Comparison of ENCODE assay signal across 8 cellular contexts in the genomic region with DNA sequence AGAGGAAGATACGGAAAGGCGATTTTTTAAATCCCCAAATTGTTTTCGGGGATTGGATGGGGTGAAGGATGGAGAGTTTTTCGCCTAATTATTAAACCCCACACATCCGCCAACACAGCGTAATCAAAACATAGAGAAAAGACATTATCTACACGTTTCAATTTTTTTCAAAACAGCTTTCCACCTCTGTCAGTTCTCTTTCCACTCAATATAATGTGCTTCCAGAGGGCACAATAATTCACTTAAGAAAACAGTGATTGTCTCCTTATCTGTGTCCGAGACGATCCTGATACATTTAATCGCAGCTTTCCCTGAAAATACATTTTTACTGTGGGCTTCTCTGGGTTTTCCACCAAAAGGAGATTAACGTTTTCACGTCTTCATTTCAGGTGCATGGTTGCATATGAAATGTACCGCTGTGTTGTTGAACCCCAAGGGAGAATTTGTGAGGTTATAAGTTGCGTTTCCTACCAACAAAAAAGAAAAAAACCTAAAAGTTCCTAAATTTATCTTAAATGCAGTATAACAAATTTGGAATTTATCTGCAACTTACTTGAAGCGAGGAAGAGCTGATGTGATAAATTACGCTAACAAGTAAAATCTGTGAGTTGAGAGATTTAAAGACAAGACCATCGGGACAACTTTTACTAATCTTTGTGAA. TPM values are rescaled to one million over a fixed set of nuclear protein-coding genes. Genes with fewer than 3 reads are reported as not detected.
DNase-seq lines count a peak whose midpoint lies in the region; ATAC-seq, FAIRE-seq and TF ChIP-seq lines count a peak whose summit lies in the region.

No MANE protein-coding gene starts in this region.

- no peaks in the 10 kb centered on the region for H3K9me1 ChIP-seq in keratinocyte (ENCODE audit: control insufficient read depth, extremely low read depth, insufficient read depth, low read length)

- H3K36me3 Mint-ChIP-seq in activated CD4-positive, alpha-beta T cell treated with anti-CD3 and anti-CD28 coated beads for 36 hours (ENCODE audit: low read depth): peaks cover 15% of the 10 kb centered on the region

- no peak for TF ChIP-seq CTCF in keratinocyte (optimal IDR thresholded peaks at IDR 0.05 in 1 of 3, IDR thresholded peaks at IDR 0.05 in 1 of 3, conservative IDR thresholded peaks at IDR 0.05 in 1 of 3; ENCODE audit: extremely low read depth in 1 of 3, insufficient read depth in 2 of 3, low read length in 3 of 3)

- no peaks in the 10 kb centered on the region for H3K36me3 ChIP-seq in adipocyte (ENCODE audit: control insufficient read depth, insufficient read depth, low read length, severe bottlenecking)
- H3K36me3 ChIP-seq in keratinocyte (ENCODE audit: control insufficient read depth in 2 of 2, extremely low read depth in 1 of 2, insufficient read depth in 2 of 2, low read length in 2 of 2): no peaks in the 10 kb centered on the region
- H3K36me3 ChIP-seq in subcutaneous abdominal adipose tissue (ENCODE audit: control insufficient read depth in 5 of 5, insufficient read depth in 5 of 5, low read length in 5 of 5): no peaks in the 10 kb centered on the region

- H3K9me3 ChIP-seq in adipocyte (ENCODE audit: control insufficient read depth, low read length) (no peaks in the 10 kb centered on the region), keratinocyte (ENCODE audit: control insufficient read depth, low read depth, low read length) (no peaks in the 10 kb centered on the region), subcutaneous abdominal adipose tissue (ENCODE audit: control insufficient read depth in 5 of 5, low read length in 5 of 5) (no peaks in the 10 kb centered on the region)

- peak overlapping the region; percentile 85 for H3K4me3 Mint-ChIP-seq in activated CD4-positive, alpha-beta T cell treated with anti-CD3 and anti-CD28 coated beads for 36 hours

- FAIRE-seq in keratinocyte (lab: Jason Lieb, UNC): peak; percentile 23

- H3K4me1 Mint-ChIP-seq in activated CD4-positive, alpha-beta T cell treated with anti-CD3 and anti-CD28 coated beads for 36 hours: peaks cover 33% of the 10 kb centered on the region

- H2AFZ ChIP-seq in keratinocyte (ENCODE audit: control insufficient read depth, low read length): peak overlapping the region; percentile 94

- H3K27ac ChIP-seq in keratinocyte (ENCODE audit: control insufficient read depth, insufficient read depth, low read length): no peak overlapping the region
- H3K27ac ChIP-seq in subcutaneous abdominal adipose tissue (ENCODE audit: low read depth, low read length): no peak overlapping the region

- peak; percentile 7 for ATAC-seq in activated CD4-positive, alpha-beta T cell treated with anti-CD3 and anti-CD28 coated beads for 36 hours
- no peak for ATAC-seq in HG03280 (IDR thresholded peaks at IDR 0.05; ENCODE audit: unreplicated experiment)

- POLR2A ChIA-PET in activated CD4-positive, alpha-beta T cell treated with anti-CD3 and anti-CD28 coated beads for 36 hours (lab: Charles Lee): interaction anchor here (0.6 kb wide), 1 partner anchor 856 kb away, joined by 6 read pairs; no protein-coding TSS in a partner anchor

- H4K20me1 ChIP-seq in keratinocyte (ENCODE audit: control insufficient read depth, extremely low read depth, insufficient read depth, low read length): no peaks in the 10 kb centered on the region

- no peaks in the 10 kb centered on the region for H3K27me3 Mint-ChIP-seq in activated CD4-positive, alpha-beta T cell treated with anti-CD3 and anti-CD28 coated beads for 36 hours

- no peaks in the 10 kb centered on the region for H3K27me3 ChIP-seq in adipocyte (replicated peaks; ENCODE audit: control insufficient read depth, insufficient read depth, low read length)
- no peaks in the 10 kb centered on the region for H3K27me3 ChIP-seq in keratinocyte (ENCODE audit: control insufficient read depth, extremely low read depth, insufficient read depth, low read length)
- H3K27me3 ChIP-seq in subcutaneous abdominal adipose tissue (ENCODE audit: control insufficient read depth in 5 of 5, insufficient read depth in 4 of 5, low read length in 5 of 5): no peaks in the 10 kb centered on the region

- H3K9ac ChIP-seq in adipocyte (ENCODE audit: low read length) (peak overlapping the region; percentile 89), keratinocyte (ENCODE audit: control insufficient read depth, extremely low read depth, insufficient read depth, low read length) (peak overlapping the region; percentile 83), subcutaneous abdominal adipose tissue (ENCODE audit: low read length in 5 of 5) (peak overlapping the region in 4 of 5 donors; percentile 30 to 89 (median 87))

- peak overlapping the region; percentile 89 for H3K4me2 ChIP-seq in keratinocyte (ENCODE audit: control insufficient read depth, extremely low read depth, insufficient read depth, low read depth, low read length)

- H3K79me2 ChIP-seq in keratinocyte (ENCODE audit: control insufficient read depth, insufficient read depth, low read length): peaks cover 42% of the 10 kb centered on the region

- H3K9me3 Mint-ChIP-seq in activated CD4-positive, alpha-beta T cell treated with anti-CD3 and anti-CD28 coated beads for 36 hours (ENCODE audit: low read depth): no peaks in the 10 kb centered on the region

- H3K27ac Mint-ChIP-seq in activated CD4-positive, alpha-beta T cell treated with anti-CD3 and anti-CD28 coated beads for 36 hours: peak overlapping the region; percentile 97

- dilution Hi-C loops in keratinocyte (cut with MboI; ENCODE audit: extremely low pct_ligation_motif_present, low sequenced_read_pairs): no loop called here

- H3K4me1 ChIP-seq in adipocyte (ENCODE audit: control insufficient read depth, insufficient read depth, low read length): peaks cover 11% of the 10 kb centered on the region
- peaks cover 7% of the 10 kb centered on the region for H3K4me1 ChIP-seq in keratinocyte (ENCODE audit: control insufficient read depth, extremely low read depth, insufficient read depth, low read length)
- H3K4me1 ChIP-seq in subcutaneous abdominal adipose tissue (ENCODE audit: control insufficient read depth in 5 of 5, insufficient read depth in 5 of 5, low read length in 5 of 5): peaks cover 6 to 35% (median 25%) of the 10 kb centered on the region in 5 donors

- intact Hi-C loops in activated CD4-positive, alpha-beta T cell treated with anti-CD3 and anti-CD28 coated beads for 36 hours (cut with DNase I, micrococcal nuclease): loop anchor here (1.0 to 10.0 kb wide), 8 partner anchors 55 to 1332 kb away; partner anchors contain the start of genes RBM26 (in 2 of the 2), MYCBP2 (in 1 of the 2), POU4F1 (in 1 of the 2) and SLAIN1 (in 1 of the 2)

- H3K4me3 ChIP-seq in adipocyte (ENCODE audit: low read length) (peak overlapping the region; percentile 96), keratinocyte (ENCODE audit: control insufficient read depth in 2 of 3, extremely low read depth in 1 of 3, insufficient read depth in 2 of 3, low read depth in 1 of 3, low read length in 3 of 3) (peak overlapping the region; percentile 66 to 92 (median 92)), subcutaneous abdominal adipose tissue (ENCODE audit: low read depth in 1 of 5, low read length in 5 of 5) (peak overlapping the region; percentile 78 to 99 (median 95))

- CTCF ChIA-PET in activated CD4-positive, alpha-beta T cell treated with anti-CD3 and anti-CD28 coated beads for 36 hours (lab: Charles Lee): interaction anchor here (0.7 kb wide), 1 partner anchor 530 kb away, joined by 3 read pairs; no protein-coding TSS in a partner anchor

- no peak for DNase-seq in activated CD4-positive, alpha-beta T cell treated with anti-CD3 and anti-CD28 coated beads for 36 hours
- no peak for DNase-seq in activated CD4-positive, alpha-beta T cell treated with anti-CD3 and anti-CD28 coated beads for 48 hours
- DNase-seq in adipocyte (ENCODE audit: low read depth) (no peak), keratinocyte (ENCODE audit: low read depth, low spot score) (no peak), iPS-NIHi7 (ENCODE audit: extremely low spot score) (no peak), putamen (ENCODE audit: low spot score) (no peak)

RNA-seq across cellular contexts. Expression of gene OBI1, which starts 0.6 kb away (rescaled TPM):
- total RNA-seq in activated CD4-positive, alpha-beta T cell treated with anti-CD3 and anti-CD28 coated beads for 36 hours: 10 to 100 TPM; 20.5 to 20.6 TPM
- 8.8 to 14.4 TPM (median 8.9 TPM) in 3 replicates for polyA plus RNA-seq in keratinocyte
- polyA plus RNA-seq in keratinocyte (2011; ENCODE audit: low read depth): 8.0 TPM
- 4.4 and 8.2 TPM in 2 replicates for polyA plus RNA-seq in keratinocyte (2011; cell fraction: cytosol; rRNA removed)
- 8.2 and 12.0 TPM in 2 replicates for polyA plus RNA-seq in keratinocyte (2011; cell fraction: nucleus; rRNA removed)
- 5.8 and 10.1 TPM in 2 replicates for polyA plus RNA-seq in keratinocyte (2012; ENCODE audit: low replicate concordance)
- 4.0 to 12.9 TPM (median 6.4 TPM) in 3 replicates for polyA minus RNA-seq in keratinocyte
- 6.9 TPM for polyA minus RNA-seq in keratinocyte (2011; cell fraction: cytosol; rRNA and poly(A)+ RNA removed)
- polyA minus RNA-seq in keratinocyte (2011; cell fraction: nucleus; rRNA and poly(A)+ RNA removed): 7.8 and 13.9 TPM in 2 replicates

RNA-seq across cellular contexts. Expression of gene POU4F1, which starts 56.2 kb away (rescaled TPM):
- under 1 TPM; 0.21 to 0.26 TPM for total RNA-seq in activated CD4-positive, alpha-beta T cell treated with anti-CD3 and anti-CD28 coated beads for 36 hours
- polyA plus RNA-seq in keratinocyte: not detected in 3 replicates
- not detected for polyA plus RNA-seq in keratinocyte (2011; ENCODE audit: low read depth)
- polyA plus RNA-seq in keratinocyte (2011; cell fraction: cytosol; rRNA removed): not detected in 2 replicates
- 0.03 TPM in 1 of 2 replicates, not detected in the other for polyA plus RNA-seq in keratinocyte (2011; cell fraction: nucleus; rRNA removed)
- 0.04 TPM in 1 of 2 replicates, not detected in the other for polyA plus RNA-seq in keratinocyte (2012; ENCODE audit: low replicate concordance)
- polyA minus RNA-seq in keratinocyte: not detected in 3 replicates
- polyA minus RNA-seq in keratinocyte (2011; cell fraction: cytosol; rRNA and poly(A)+ RNA removed): not detected
- polyA minus RNA-seq in keratinocyte (2011; cell fraction: nucleus; rRNA and poly(A)+ RNA removed): not detected in 2 replicates
